ENCODE assay signal across 18 cellular contexts in genomic region chr16:69318177-69318910, GRCh38. TPM values are rescaled to one million over a fixed set of nuclear protein-coding genes. Genes with fewer than 3 reads are reported as not detected.
DNase-seq lines count a peak whose midpoint lies in the region; ATAC-seq and TF ChIP-seq lines count a peak whose summit lies in the region.
"Had no signal": no experiment of that assay in that cellular context is flagged by ENCODE, and none has a peak within 500 bp of the region (broad histone marks: within the 10 kb centered on the region; RNA-seq: fewer than 3 reads in every experiment).

No MANE protein-coding gene starts in this region.

- TF ChIP-seq POLR2A in body of pancreas (IDR thresholded peaks at IDR 0.05): peak; percentile 6 to 21 (median 14)

- peaks cover 7% of the 10 kb centered on the region for H3K4me1 Mint-ChIP-seq in activated naive CD8-positive, alpha-beta T cell treated with anti-CD3 and anti-CD28 coated beads, Interleukin-2, amount 10 ng/mL, durations not matched to agents 7 days and 5 days
- H3K4me1 Mint-ChIP-seq in activated naive CD8-positive, alpha-beta T cell treated with anti-CD3 and anti-CD28 coated beads for 36 hours: peaks cover 6% of the 10 kb centered on the region
- peaks cover 29% of the 10 kb centered on the region for H3K4me1 Mint-ChIP-seq in nephron progenitor cell

- H3K4me3 ChIP-seq in body of pancreas: no peak overlapping the region

- peaks cover 22 to 36% of the 10 kb centered on the region in 2 donors for H3K36me3 ChIP-seq in body of pancreas (replicated peaks in 1 of 2; ENCODE audit: insufficient read depth in 1 of 2, low read depth in 2 of 2)

- no peak for ATAC-seq in activated naive CD8-positive, alpha-beta T cell treated with anti-CD3 and anti-CD28 coated beads, Interleukin-2, amount 10 ng/mL, durations not matched to agents 7 days and 5 days (ENCODE audit: low read depth)
- ATAC-seq in body of pancreas: peak; percentile 64
- no peak for ATAC-seq in HG02884 (IDR thresholded peaks at IDR 0.05; ENCODE audit: unreplicated experiment)
- no peak for ATAC-seq in GM19351 (IDR thresholded peaks at IDR 0.05; ENCODE audit: unreplicated experiment)

- H3K9me3 Mint-ChIP-seq in activated naive CD8-positive, alpha-beta T cell treated with anti-CD3 and anti-CD28 coated beads, Interleukin-2, amount 10 ng/mL, durations not matched to agents 7 days and 5 days: no peaks in the 10 kb centered on the region
- H3K9me3 Mint-ChIP-seq in activated naive CD8-positive, alpha-beta T cell treated with anti-CD3 and anti-CD28 coated beads for 36 hours: no peaks in the 10 kb centered on the region
- no peaks in the 10 kb centered on the region for H3K9me3 Mint-ChIP-seq in nephron progenitor cell
- H3K9me3 Mint-ChIP-seq: IgD-negative memory B cell had no signal

- intact Hi-C loops in body of pancreas (cut with DNase I): no loop called here

- no peak overlapping the region for H3K4me3 Mint-ChIP-seq in activated naive CD8-positive, alpha-beta T cell treated with anti-CD3 and anti-CD28 coated beads, Interleukin-2, amount 10 ng/mL, durations not matched to agents 7 days and 5 days
- H3K4me3 Mint-ChIP-seq in activated naive CD8-positive, alpha-beta T cell treated with anti-CD3 and anti-CD28 coated beads for 36 hours: no peak overlapping the region
- no peak overlapping the region for H3K4me3 Mint-ChIP-seq in nephron progenitor cell

- 79 to 85% methylated on average over 28 to 29 of the region's 30 CpGs for WGBS in body of pancreas, 2 donors

- peaks cover 16% of the 10 kb centered on the region for H3K36me3 Mint-ChIP-seq in activated naive CD8-positive, alpha-beta T cell treated with anti-CD3 and anti-CD28 coated beads, Interleukin-2, amount 10 ng/mL, durations not matched to agents 7 days and 5 days
- H3K36me3 Mint-ChIP-seq in activated naive CD8-positive, alpha-beta T cell treated with anti-CD3 and anti-CD28 coated beads for 36 hours: peaks cover 26% of the 10 kb centered on the region
- peaks cover 60% of the 10 kb centered on the region for H3K36me3 Mint-ChIP-seq in nephron progenitor cell (ENCODE audit: low read depth)

- no peaks in the 10 kb centered on the region for H3K27me3 Mint-ChIP-seq in activated naive CD8-positive, alpha-beta T cell treated with anti-CD3 and anti-CD28 coated beads, Interleukin-2, amount 10 ng/mL, durations not matched to agents 7 days and 5 days
- H3K27me3 Mint-ChIP-seq in activated naive CD8-positive, alpha-beta T cell treated with anti-CD3 and anti-CD28 coated beads for 36 hours: no peaks in the 10 kb centered on the region
- no peaks in the 10 kb centered on the region for H3K27me3 Mint-ChIP-seq in nephron progenitor cell (ENCODE audit: low read depth, poor library complexity)
- H3K27me3 Mint-ChIP-seq: IgD-negative memory B cell had no signal

- POLR2A ChIA-PET in activated naive CD8-positive, alpha-beta T cell treated with anti-CD3 and anti-CD28 coated beads, Interleukin-2, amount 10 ng/mL, durations not matched to agents 7 days and 5 days (lab: Charles Lee): interaction anchor here (0.8 kb wide), 1 partner anchor 10 kb away, joined by 4 read pairs; no protein-coding TSS in a partner anchor

- H3K27ac ChIP-seq in body of pancreas: peak overlapping the region; percentile 46 to 88 (median 56)

- H3K27me3 ChIP-seq in body of pancreas: no peaks in the 10 kb centered on the region

- TF ChIP-seq CTCF in body of pancreas (IDR thresholded peaks at IDR 0.05) (no peak), nephron progenitor cell (IDR thresholded peaks at IDR 0.05) (no peak)

- H3K27ac Mint-ChIP-seq in activated naive CD8-positive, alpha-beta T cell treated with anti-CD3 and anti-CD28 coated beads, Interleukin-2, amount 10 ng/mL, durations not matched to agents 7 days and 5 days: no peak overlapping the region
- no peak overlapping the region for H3K27ac Mint-ChIP-seq in activated naive CD8-positive, alpha-beta T cell treated with anti-CD3 and anti-CD28 coated beads for 36 hours
- peak overlapping the region; percentile 72 for H3K27ac Mint-ChIP-seq in nephron progenitor cell

- peaks cover 46% of the 10 kb centered on the region for H3K4me1 ChIP-seq in body of pancreas

- H3K9me3 ChIP-seq in body of pancreas: no peaks in the 10 kb centered on the region

- peak; percentile 19 for DNase-seq in activated naive CD8-positive, alpha-beta T cell treated with anti-CD3 and anti-CD28 coated beads, Interleukin-2, amount 10 ng/mL, durations not matched to agents 7 days and 5 days
- DNase-seq in activated naive CD8-positive, alpha-beta T cell treated with anti-CD3 and anti-CD28 coated beads for 36 hours: no peak
- DNase-seq in body of pancreas (peak; percentile 67 to 90 (median 84)), nephron progenitor cell (no peak), cerebellar nuclear complex (lab: John Stamatoyannopoulos, UW) (no peak)
- no peak for DNase-seq in stimulated activated CD4-positive, alpha-beta T cell treated with anti-CD3 and anti-CD28 coated beads, Interleukin-1b, Interleukin-23, amount 100 ng/mL, for 48 hours
- DNase-seq: EL, NCI-H1105, NCI-H1694, NCI-H2107, NCI-H345, NCI-H526 treated with DMSO at 0.1 percent for 48 hours, SIG-M5 had no signal

RNA-seq across cellular contexts. Expression of gene VPS4A, which starts 7.2 kb away (rescaled TPM):
- total RNA-seq in activated naive CD8-positive, alpha-beta T cell treated with anti-CD3 and anti-CD28 coated beads, Interleukin-2, amount 10 ng/mL, durations not matched to agents 7 days and 5 days: 10 to 100 TPM; 38.6 to 41.8 TPM
- 10 to 100 TPM; 27.0 to 28.6 TPM for total RNA-seq in activated naive CD8-positive, alpha-beta T cell treated with anti-CD3 and anti-CD28 coated beads for 36 hours
- total RNA-seq in body of pancreas: 10 to 100 TPM; 29.8 to 30.7 TPM

RNA-seq across cellular contexts. Expression of gene PDF, which starts 12.0 kb away (rescaled TPM):
- 10 to 100 TPM; 12.6 to 14.5 TPM for total RNA-seq in activated naive CD8-positive, alpha-beta T cell treated with anti-CD3 and anti-CD28 coated beads, Interleukin-2, amount 10 ng/mL, durations not matched to agents 7 days and 5 days
- total RNA-seq in activated naive CD8-positive, alpha-beta T cell treated with anti-CD3 and anti-CD28 coated beads for 36 hours: 10 to 100 TPM; 33.0 to 36.4 TPM
- 10 to 100 TPM; 38.1 to 45.2 TPM for total RNA-seq in body of pancreas

RNA-seq across cellular contexts. Expression of gene COG8, which starts 21.0 kb away (rescaled TPM):
- total RNA-seq in activated naive CD8-positive, alpha-beta T cell treated with anti-CD3 and anti-CD28 coated beads, Interleukin-2, amount 10 ng/mL, durations not matched to agents 7 days and 5 days: 10 to 100 TPM; 42.5 to 43.9 TPM
- 10 to 100 TPM; 30.2 to 31.8 TPM for total RNA-seq in activated naive CD8-positive, alpha-beta T cell treated with anti-CD3 and anti-CD28 coated beads for 36 hours
- total RNA-seq in body of pancreas: 10 to 100 TPM; 39.4 to 46.8 TPM

RNA-seq across cellular contexts. Expression of gene NIP7, which starts 21.2 kb away (rescaled TPM):
- total RNA-seq in activated naive CD8-positive, alpha-beta T cell treated with anti-CD3 and anti-CD28 coated beads, Interleukin-2, amount 10 ng/mL, durations not matched to agents 7 days and 5 days: 10 to 100 TPM; 30.7 to 39.5 TPM
- total RNA-seq in activated naive CD8-positive, alpha-beta T cell treated with anti-CD3 and anti-CD28 coated beads for 36 hours: 10 to 100 TPM; 70.1 to 73.2 TPM
- total RNA-seq in body of pancreas: 1 to 10 TPM; 3.3 to 8.8 TPM

RNA-seq across cellular contexts. Expression of gene TMED6, which starts 33.2 kb away (rescaled TPM):
- 1 to 10 TPM; 2.1 to 2.2 TPM for total RNA-seq in activated naive CD8-positive, alpha-beta T cell treated with anti-CD3 and anti-CD28 coated beads, Interleukin-2, amount 10 ng/mL, durations not matched to agents 7 days and 5 days
- 1 to 10 TPM in 1 of 2 experiments, under 1 TPM in 1; 0.70 to 1.2 TPM for total RNA-seq in activated naive CD8-positive, alpha-beta T cell treated with anti-CD3 and anti-CD28 coated beads for 36 hours
- 10 to 100 TPM; 23.1 to 62.8 TPM for total RNA-seq in body of pancreas
- total RNA-seq: H4, LHCN-M2 had no signal

Comparison
In these comparisons a context has a peak if more than half of its experiments do, and no peak if none do; other contexts are left out.
1. DNase-seq: peak in activated naive CD8-positive, alpha-beta T cell treated with anti-CD3 and anti-CD28 coated beads, Interleukin-2, amount 10 ng/mL, durations not matched to agents 7 days and 5 days (single experiment) and body of pancreas (4 of 4); none in activated naive CD8-positive, alpha-beta T cell treated with anti-CD3 and anti-CD28 coated beads for 36 hours (single experiment), nephron progenitor cell (single experiment), cerebellar nuclear complex (0 of 2) and stimulated activated CD4-positive, alpha-beta T cell treated with anti-CD3 and anti-CD28 coated beads, Interleukin-1b, Interleukin-23, amount 100 ng/mL, for 48 hours (single experiment).